In the genomic region with DNA sequence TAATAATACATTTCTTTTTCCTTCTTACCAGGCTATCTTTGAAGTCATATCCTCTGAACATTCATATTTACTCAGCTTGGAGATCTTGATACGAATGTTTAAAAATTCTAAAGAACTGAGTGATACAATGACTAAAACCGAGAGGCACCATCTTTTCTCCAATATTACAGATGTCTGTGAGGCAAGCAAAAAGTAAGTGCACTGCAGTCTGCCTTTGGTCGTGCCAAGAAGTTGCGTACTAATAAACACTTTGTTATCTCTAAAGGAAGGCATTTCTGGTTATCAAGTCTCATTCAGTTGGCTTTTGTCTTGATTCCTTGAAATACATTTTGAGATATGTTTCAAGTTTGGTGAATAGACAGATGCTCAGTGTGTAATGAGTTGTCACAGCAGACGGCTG, we compare ENCODE assay signal across 26 cellular contexts. TPM values are rescaled to one million over a fixed set of nuclear protein-coding genes. Genes with fewer than 3 reads are reported as not detected.
"Had no signal": no experiment of that assay in that cellular context is flagged by ENCODE, and none has a peak within 500 bp of the region (broad histone marks: within the 10 kb centered on the region; RNA-seq: fewer than 3 reads in every experiment).

No MANE protein-coding gene starts in this region.

- ATAC-seq: activated T-cell treated with anti-CD3 and anti-CD28 coated beads, Interleukin-2, amount 50 U/mL, for 72 hours; esophagus mucosa; T-helper 17 cell; WTC11 had no signal

- H3K27ac ChIP-seq: ascending aorta, breast epithelium, cardiac muscle cell, colonic mucosa, VCaP had no signal

- DNase-seq: activated CD4-positive, alpha-beta memory T cell treated with anti-CD3 and anti-CD28 coated beads, Interleukin-2, amount 10 ng/mL, durations not matched to agents 7 days and 5 days; activated CD4-positive, alpha-beta T cell treated with anti-CD3 and anti-CD28 coated beads for 1 hour; activated CD4-positive, alpha-beta T cell treated with anti-CD3 and anti-CD28 coated beads for 4 hours; activated CD4-positive, alpha-beta T cell treated with anti-CD3 and anti-CD28 coated beads, Interleukin-2, amount 10 ng/mL, durations not matched to agents 7 days and 5 days; activated CD4-positive, alpha-beta T cell treated with anti-CD3 and anti-CD28 coated beads, Interleukin-2, amount 50 U/mL, for 4 hours; activated CD8-positive, alpha-beta memory T cell treated with anti-CD3 and anti-CD28 coated beads, Interleukin-2, amount 50 U/mL, for 48 hours; activated gamma-delta T cell; activated naive CD4-positive, alpha-beta T cell; activated naive CD4-positive, alpha-beta T cell treated with anti-CD3 and anti-CD28 coated beads, Interleukin-2, amount 50 U/mL, for 16 hours; activated T-cell treated with anti-CD3 and anti-CD28 coated beads for 4 hours; activated T-cell treated with anti-CD3 and anti-CD28 coated beads, Interleukin-2, amount 50 U/mL, for 24 hours; activated T-cell treated with anti-CD3 and anti-CD28 coated beads, Interleukin-2, amount 50 U/mL, for 72 hours; central memory CD4-positive, alpha-beta T cell; cerebellar nuclear complex; colonic mucosa; effector CD8-positive, alpha-beta T cell; foreskin fibroblast; head of caudate nucleus; T-helper 1 cell; T-helper 17 cell had no signal

- H3K9me3 ChIP-seq: ascending aorta, breast epithelium, colonic mucosa had no signal

- H3K36me3 ChIP-seq: breast epithelium, cardiac muscle cell, colonic mucosa had no signal

- H3K27me3 ChIP-seq: ascending aorta, breast epithelium, cardiac muscle cell, colonic mucosa had no signal

- H3K4me1 ChIP-seq: ascending aorta, breast epithelium, colonic mucosa had no signal

- H3K4me3 ChIP-seq: ascending aorta, breast epithelium, cardiac muscle cell, colonic mucosa had no signal

RNA-seq across cellular contexts. Expression of a gene that starts 31.6 kb away (rescaled TPM):
- total RNA-seq: T-helper 17 cell had no signal
